31 cellular contexts compared by ENCODE assay signal in the genomic region with DNA sequence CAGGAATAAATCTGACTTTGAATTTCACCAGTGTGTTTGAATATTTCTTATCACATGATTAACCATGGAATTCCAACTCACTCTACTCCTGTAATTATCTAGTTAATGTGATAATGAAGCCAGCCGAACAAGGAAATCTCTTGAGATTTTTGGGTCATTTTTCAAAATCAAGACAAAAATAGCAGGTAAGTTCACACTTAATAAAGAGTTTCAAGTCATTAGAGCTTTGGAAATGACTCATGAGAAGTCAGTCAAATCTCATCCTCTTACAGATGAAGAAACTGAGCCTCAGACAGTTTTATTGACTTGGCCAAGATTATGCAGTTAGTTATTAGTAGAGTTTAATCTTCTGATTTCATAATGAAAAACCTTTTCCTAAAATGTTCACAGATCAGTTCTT.
"Had no signal": no experiment of that assay in that cellular context is flagged by ENCODE, and none has a peak within 500 bp of the region (broad histone marks: within the 10 kb centered on the region; RNA-seq: fewer than 3 reads in every experiment).

No MANE protein-coding gene starts in this region.

- ATAC-seq: activated CD4-positive, alpha-beta T cell treated with anti-CD3 and anti-CD28 coated beads for 36 hours; activated CD8-positive, alpha-beta memory T cell treated with anti-CD3 and anti-CD28 coated beads, Interleukin-2, amount 10 ng/mL, durations not matched to agents 7 days and 5 days; activated CD8-positive, alpha-beta T cell treated with anti-CD3 and anti-CD28 coated beads, Interleukin-2, amount 10 ng/mL, durations not matched to agents 7 days and 5 days; activated naive CD8-positive, alpha-beta T cell treated with anti-CD3 and anti-CD28 coated beads, Interleukin-2, amount 50 U/mL, for 24 hours; esophagus mucosa; T-helper 17 cell had no signal

- H3K27ac ChIP-seq: adrenal gland, breast epithelium, cardiac muscle cell, colonic mucosa, WERI-Rb-1 had no signal

- H3K36me3 ChIP-seq: adrenal gland, breast epithelium, cardiac muscle cell, colonic mucosa, WERI-Rb-1 had no signal

- DNase-seq: activated CD4-positive, alpha-beta memory T cell treated with anti-CD3 and anti-CD28 coated beads for 36 hours; activated CD4-positive, alpha-beta T cell treated with anti-CD3 and anti-CD28 coated beads for 36 hours; activated CD4-positive, alpha-beta T cell treated with anti-CD3 and anti-CD28 coated beads, Interleukin-2, amount 10 ng/mL, durations not matched to agents 24 days and 14 days; activated CD4-positive, CD25-positive, alpha-beta regulatory T cell; activated CD4-positive, CD25-positive, alpha-beta regulatory T cell treated with anti-CD3 and anti-CD28 coated beads, Interleukin-2, amount 50 U/mL, for 72 hours; activated CD8-positive, alpha-beta memory T cell treated with anti-CD3 and anti-CD28 coated beads, Interleukin-2, amount 10 ng/mL, durations not matched to agents 7 days and 5 days; activated CD8-positive, alpha-beta memory T cell treated with anti-CD3 and anti-CD28 coated beads, Interleukin-2, amount 50 U/mL, for 4 hours; activated CD8-positive, alpha-beta T cell treated with anti-CD3 and anti-CD28 coated beads, Interleukin-2, amount 10 ng/mL, durations not matched to agents 7 days and 5 days; activated effector memory CD4-positive, alpha-beta T cell treated with anti-CD3 and anti-CD28 coated beads, Interleukin-2, amount 50 U/mL, for 16 hours; activated naive CD4-positive, alpha-beta T cell treated with anti-CD3 and anti-CD28 coated beads for 36 hours; activated naive CD8-positive, alpha-beta T cell treated with anti-CD3 and anti-CD28 coated beads for 36 hours; activated naive CD8-positive, alpha-beta T cell treated with anti-CD3 and anti-CD28 coated beads, Interleukin-2, amount 50 U/mL, for 24 hours; activated T-cell treated with anti-CD3 and anti-CD28 coated beads, Interleukin-2, amount 50 U/mL, for 1 hour; activated T-cell treated with anti-CD3 and anti-CD28 coated beads, Interleukin-2, amount 50 U/mL, for 48 hours; adrenal gland; amygdala; aorta; central memory CD4-positive, alpha-beta T cell; cerebellar nuclear complex; colonic mucosa; effector CD8-positive, alpha-beta T cell; foreskin fibroblast; head of caudate nucleus; T-helper 17 cell; T1000; WERI-Rb-1 had no signal

- H3K27me3 ChIP-seq: adrenal gland, breast epithelium, cardiac muscle cell, colonic mucosa had no signal

- H3K9me3 ChIP-seq: adrenal gland, breast epithelium, colonic mucosa had no signal

- H3K4me3 ChIP-seq: adrenal gland, breast epithelium, cardiac muscle cell, colonic mucosa had no signal

- FAIRE-seq: endometrium, endothelial cell of umbilical vein had no signal

- H3K4me1 ChIP-seq: adrenal gland, colonic mucosa had no signal
